25 cellular contexts compared by ENCODE assay signal in genomic region chr22:17941501-17942406, GRCh38.
DNase-seq lines count a peak whose midpoint lies in the region; ATAC-seq and TF ChIP-seq lines count a peak whose summit lies in the region.
"Had no signal": no experiment of that assay in that cellular context is flagged by ENCODE, and none has a peak within 500 bp of the region (broad histone marks: within the 10 kb centered on the region; RNA-seq: fewer than 3 reads in every experiment).

No MANE protein-coding gene starts in this region.

- H3K36me3 ChIP-seq in BLaER1 treated with 17β-estradiol and CSF1 and Interleukin-3, amounts not matched to agents 10 nM and 100 nM, result peaks cover 0 to 8% (median 4%) of the 10 kb centered on the region in 11 experiments; a peak in 4 of 22 replicates
- no peaks in the 10 kb centered on the region for H3K36me3 ChIP-seq in heart left ventricle
- peaks cover 0 to 2% of the 10 kb centered on the region in 2 donors for H3K36me3 ChIP-seq in neuronal stem cell (replicated peaks in 1 of 2; ENCODE audit: control insufficient read depth in 2 of 2, insufficient read depth in 2 of 2, low read length in 2 of 2)
- H3K36me3 ChIP-seq: lower lobe of right lung, vagina had no signal

- peaks cover 6 to 100% (median 87%) of the 10 kb centered on the region in 11 experiments; a peak in 21 of 22 replicates for H4K20me1 ChIP-seq in BLaER1 treated with 17β-estradiol and CSF1 and Interleukin-3, amounts not matched to agents 10 nM and 100 nM

- H2BK15ac ChIP-seq in neuronal stem cell (ENCODE audit: low read length), result no peak overlapping the region

- peaks cover 0 to 7% (median 3%) of the 10 kb centered on the region in 11 experiments; a peak in 9 of 22 replicates for H3K9me3 ChIP-seq in BLaER1 treated with 17β-estradiol and CSF1 and Interleukin-3, amounts not matched to agents 10 nM and 100 nM (replicated peaks in 1 of 11)
- H3K9me3 ChIP-seq in heart left ventricle (no peaks in the 10 kb centered on the region), neuronal stem cell (replicated peaks in 1 of 2; ENCODE audit: control insufficient read depth in 2 of 2, insufficient read depth in 1 of 2, low read depth in 1 of 2, low read length in 2 of 2) (peaks cover 0 to 4% of the 10 kb centered on the region in 2 donors)
- H3K9me3 ChIP-seq: A549, lower lobe of right lung, vagina had no signal

- peak overlapping the region in 1 of 10 experiments; percentile 11; a peak in 1 of 20 replicates for H3K4me3 ChIP-seq in BLaER1 treated with 17β-estradiol and CSF1 and Interleukin-3, amounts not matched to agents 10 nM and 100 nM
- H3K4me3 ChIP-seq in heart left ventricle, result peak overlapping the region in 2 of 12 donors; percentile 4 to 28
- no peak overlapping the region for H3K4me3 ChIP-seq in neuronal stem cell (ENCODE audit: low read length in 2 of 2)
- H3K4me3 ChIP-seq: A549, lower lobe of right lung, skin epidermis, vagina had no signal

- WGBS in heart left ventricle, 4 donors, result 68 to 84% (median 72%) methylated on average over 18 of the region's 18 CpGs
- WGBS in neuronal stem cell (ENCODE audit: extremely low coverage in 2 of 2, insufficient read length in 2 of 2, insufficient replicate concordance in 1 of 2), 2 donors, result no CpG with 5 or more reads among the region's 18 CpGs

- H3K4me1 ChIP-seq in BLaER1 treated with 17β-estradiol and CSF1 and Interleukin-3, amounts not matched to agents 10 nM and 100 nM, result peaks cover 34 to 74% (median 69%) of the 10 kb centered on the region in 10 experiments
- H3K4me1 ChIP-seq in heart left ventricle (peaks cover 9 to 92% (median 70%) of the 10 kb centered on the region in 12 donors), neuronal stem cell (ENCODE audit: control insufficient read depth in 2 of 2, insufficient read depth in 1 of 2, low read depth in 1 of 2, low read length in 2 of 2) (peaks cover 18 to 36% of the 10 kb centered on the region in 2 donors)

- DNase-seq in NCI-H524 treated with DMSO at 0.1 percent for 48 hours (lab: John Stamatoyannopoulos, UW) (peak; percentile 72), heart left ventricle (peak in 3 of 5 donors; percentile 42 to 77 (median 72)), neuronal stem cell (ENCODE audit: low spot score) (no peak), hypothalamus (lab: John Stamatoyannopoulos, UW) (no peak)
- no peak for DNase-seq in stimulated activated CD4-positive, alpha-beta T cell treated with anti-CD3 and anti-CD28 coated beads, Interleukin-4, amount 100 ng/mL, for 1 hour
- DNase-seq: activated CD4-positive, alpha-beta memory T cell treated with anti-CD3 and anti-CD28 coated beads for 36 hours; activated T-cell treated with anti-CD3 and anti-CD28 coated beads for 4 hours; amniotic stem cell; central memory CD4-positive, alpha-beta T cell; DMS53; effector memory CD4-positive, alpha-beta T cell; HFFc6; lower lobe of right lung; NCI-H2029; NCI-H510A; SHP77 treated with DMSO at 0.1 percent for 48 hours; T-helper 1 cell had no signal

- H3K23ac ChIP-seq in neuronal stem cell (ENCODE audit: low read depth, low read length, poor library complexity), result no peak overlapping the region

- no peak overlapping the region for H3K4ac ChIP-seq in neuronal stem cell (ENCODE audit: low read length)

- peak overlapping the region in 6 of 11 experiments; percentile 12 to 53 (median 42); a peak in 11 of 22 replicates for H3K9ac ChIP-seq in BLaER1 treated with 17β-estradiol and CSF1 and Interleukin-3, amounts not matched to agents 10 nM and 100 nM
- no peak overlapping the region for H3K9ac ChIP-seq in neuronal stem cell (ENCODE audit: low read depth, low read length, poor library complexity)
- H3K9ac ChIP-seq: KMS-11, parathyroid adenoma had no signal

- peak overlapping the region; percentile 35 to 97 (median 88) for H3K4me2 ChIP-seq in BLaER1 treated with 17β-estradiol and CSF1 and Interleukin-3, amounts not matched to agents 10 nM and 100 nM
- no peak overlapping the region for H3K4me2 ChIP-seq in neuronal stem cell (ENCODE audit: insufficient read depth, low read length, poor library complexity, severe bottlenecking)
- H3K4me2 ChIP-seq: A549, KMS-11 had no signal

- intact Hi-C loops in heart left ventricle (cut with DNase I), result loop anchor here in 2 of 10 donors (2.0 to 10.0 kb wide), 2 partner anchors 29 to 63 kb away; no protein-coding TSS in a partner anchor

- no peak overlapping the region for H2BK5ac ChIP-seq in neuronal stem cell (ENCODE audit: low read length)

- no peak for TF ChIP-seq CTCF in heart left ventricle (IDR thresholded peaks at IDR 0.05)

- peak overlapping the region; percentile 5 for H3K14ac ChIP-seq in neuronal stem cell (ENCODE audit: low read length)

- H4K8ac ChIP-seq in neuronal stem cell (ENCODE audit: low read depth, low read length), result no peak overlapping the region

- H3K27me3 ChIP-seq in BLaER1 treated with 17β-estradiol and CSF1 and Interleukin-3, amounts not matched to agents 10 nM and 100 nM, result no peaks in the 10 kb centered on the region
- H3K27me3 ChIP-seq in heart left ventricle, result no peaks in the 10 kb centered on the region
- no peaks in the 10 kb centered on the region for H3K27me3 ChIP-seq in neuronal stem cell (ENCODE audit: control insufficient read depth in 3 of 3, insufficient read depth in 3 of 3, low read depth in 1 of 3, low read length in 3 of 3)
- H3K27me3 ChIP-seq: vagina had no signal

- H3K18ac ChIP-seq in neuronal stem cell (ENCODE audit: low read length), result no peak overlapping the region

- H4K91ac ChIP-seq in neuronal stem cell (ENCODE audit: low read depth, low read length, poor library complexity), result no peak overlapping the region

- peak overlapping the region; percentile 8 for H2AK5ac ChIP-seq in neuronal stem cell (ENCODE audit: low read depth, low read length)

- H2BK120ac ChIP-seq in neuronal stem cell (ENCODE audit: low read depth, low read length), result no peak overlapping the region

- H3K27ac ChIP-seq in BLaER1 treated with 17β-estradiol and CSF1 and Interleukin-3, amounts not matched to agents 10 nM and 100 nM, result peak overlapping the region in 5 of 11 experiments; percentile 6 to 48 (median 44); a peak in 8 of 22 replicates
- peak overlapping the region; percentile 42 to 93 (median 80) for H3K27ac ChIP-seq in heart left ventricle
- H3K27ac ChIP-seq in neuronal stem cell (replicated peaks; ENCODE audit: low read length), result no peak overlapping the region
- H3K27ac ChIP-seq: A549, KMS-11, lower lobe of right lung, parathyroid adenoma, skin epidermis, vagina had no signal

- no peak overlapping the region for H2BK12ac ChIP-seq in neuronal stem cell (ENCODE audit: low read length)

- peak in 1 of 2 donors; percentile 16 for TF ChIP-seq POLR2A in heart left ventricle (IDR thresholded peaks at IDR 0.05)

- no peak overlapping the region for H2AFZ ChIP-seq in neuronal stem cell (ENCODE audit: low read length)
- H2AFZ ChIP-seq: parathyroid adenoma had no signal

- ATAC-seq in heart left ventricle (peak; percentile 60 to 80 (median 68)), GM21526 (IDR thresholded peaks at IDR 0.05; ENCODE audit: low FRiP score, unreplicated experiment) (no peak), HG02759 (IDR thresholded peaks at IDR 0.05; ENCODE audit: unreplicated experiment) (no peak)
- ATAC-seq: A549, lower lobe of right lung had no signal

- H3K79me1 ChIP-seq in neuronal stem cell (ENCODE audit: low read depth, low read length), result peaks cover 5% of the 10 kb centered on the region

Comparison
In these comparisons a context has a peak if more than half of its experiments do, and no peak if none do; other contexts are left out.
1. DNase-seq: peak in NCI-H524 treated with DMSO at 0.1 percent for 48 hours (single experiment) and heart left ventricle (3 of 5); none in neuronal stem cell (single experiment), hypothalamus (0 of 51) and stimulated activated CD4-positive, alpha-beta T cell treated with anti-CD3 and anti-CD28 coated beads, Interleukin-4, amount 100 ng/mL, for 1 hour (single experiment).
2. ATAC-seq: peak in heart left ventricle (4 of 4); none in GM21526 (single experiment) and HG02759 (single experiment).